Comparison of ENCODE assay signal across 12 cellular contexts in genomic region chr14:68141531-68142088, GRCh38.
A peak's percentile ranks its signal among the peaks of the same experiment; 100 is the strongest.
DNase-seq lines count a peak whose midpoint lies in the region; ATAC-seq and TF ChIP-seq lines count a peak whose summit lies in the region.
"Had no signal": no experiment of that assay in that cellular context is flagged by ENCODE, and none has a peak within 500 bp of the region (broad histone marks: within the 10 kb centered on the region; RNA-seq: fewer than 3 reads in every experiment).

No MANE protein-coding gene starts in this region.

- no peaks in the 10 kb centered on the region for H3K9me3 Mint-ChIP-seq in osteocyte (ENCODE audit: unreplicated experiment)
- H3K9me3 Mint-ChIP-seq in H9: no peaks in the 10 kb centered on the region

- H2BK120ac ChIP-seq in H9 (ENCODE audit: low read depth, low read length, poor library complexity, severe bottlenecking): no peak overlapping the region

- WGBS in H9 (ENCODE audit: extremely low coverage, insufficient read length, low lambda C conversion rate): no CpG with 5 or more reads among the region's 5 CpGs

- peak; percentile 70 for DNase-seq in Daoy (ENCODE audit: low read depth)
- DNase-seq in Panc1 (ENCODE audit: low read depth, low spot score): no peak
- DNase-seq in epithelial cell of prostate (ENCODE audit: low read depth, low spot score): no peak
- DNase-seq in osteocyte (ENCODE audit: extremely low spot score, unreplicated experiment): no peak
- DNase-seq in activated CD4-positive, alpha-beta T cell treated with anti-CD3 and anti-CD28 coated beads, Interleukin-2, amount 50 U/mL, for 4 hours: no peak
- no peak for DNase-seq in stimulated activated CD4-positive, alpha-beta T cell treated with anti-CD3 and anti-CD28 coated beads, Interleukin-15, amount 100 ng/mL, for 24 hours
- no peak for DNase-seq in H9
- DNase-seq: activated CD4-positive, alpha-beta memory T cell treated with anti-CD3 and anti-CD28 coated beads for 36 hours; amygdala; NCI-H1694 treated with DMSO at 0.1 percent for 48 hours had no signal

- no peak overlapping the region for H2BK5ac ChIP-seq in H9 (ENCODE audit: insufficient read length, low read length)

- POLR2A ChIA-PET in Panc1 (lab: Charles Lee): no interaction called here

- TF ChIP-seq CTCF in Panc1 (IDR thresholded peaks at IDR 0.05) (no peak), osteocyte (IDR thresholded peaks at IDR 0.05) (no peak), H9 (conservative IDR thresholded peaks at IDR 0.05) (no peak)

- no peak overlapping the region for H4K91ac ChIP-seq in H9 (ENCODE audit: insufficient read length, low read depth, low read length)

- H3K36me3 Mint-ChIP-seq in osteocyte (ENCODE audit: unreplicated experiment) (no peaks in the 10 kb centered on the region), H9 (ENCODE audit: insufficient read depth in 1 of 3, low read depth in 3 of 3) (no peaks in the 10 kb centered on the region; a peak in 1 of 7 replicates)
- H3K36me3 Mint-ChIP-seq: activated CD4-positive, alpha-beta memory T cell treated with anti-CD3 and anti-CD28 coated beads for 36 hours; CD14-positive monocyte had no signal

- H3K18ac ChIP-seq in H9 (ENCODE audit: insufficient read length, low read depth, low read length): no peak overlapping the region

- H2AFZ ChIP-seq in H9 (ENCODE audit: low read length): no peak overlapping the region

- H3K4ac ChIP-seq in H9 (ENCODE audit: low read depth, low read length): no peak overlapping the region

- no peaks in the 10 kb centered on the region for H3K79me1 ChIP-seq in H9 (ENCODE audit: insufficient read depth, low read depth, low read length, poor library complexity, severe bottlenecking)

- no peaks in the 10 kb centered on the region for H3K27me3 ChIP-seq in Panc1 (ENCODE audit: control insufficient read depth, insufficient read depth, low read length)
- no peaks in the 10 kb centered on the region for H3K27me3 ChIP-seq in H9 (ENCODE audit: insufficient read depth, low read length)

- H3T11ph ChIP-seq in H9 (ENCODE audit: low read length): no peak overlapping the region

- intact Hi-C loops in Panc1 (cut with micrococcal nuclease; ENCODE audit: unreplicated experiment): loop anchor here (10.0 kb wide), 1 partner anchor 93 kb away; no protein-coding TSS in a partner anchor

- H3K4me1 Mint-ChIP-seq in osteocyte (ENCODE audit: unreplicated experiment) (peaks cover 91% of the 10 kb centered on the region), H9 (peaks cover 31 to 42% of the 10 kb centered on the region in 2 experiments)

- H3K4me1 ChIP-seq in Panc1 (ENCODE audit: control insufficient read depth, insufficient read depth, low read length) (peaks cover 24% of the 10 kb centered on the region), H9 (ENCODE audit: insufficient read depth, low read length) (no peaks in the 10 kb centered on the region; the same call in 1 of the 2 replicates)

- no peak overlapping the region for H4K8ac ChIP-seq in H9 (replicated peaks; ENCODE audit: insufficient read length, low read depth, low read length)

- no peak overlapping the region for H2BK12ac ChIP-seq in H9 (ENCODE audit: insufficient read length, low read depth, low read length)

- no peak for ATAC-seq in Panc1
- no peak for ATAC-seq in HG03439 (IDR thresholded peaks at IDR 0.05; ENCODE audit: unreplicated experiment)

- H3K9me3 ChIP-seq in Panc1 (ENCODE audit: control insufficient read depth, insufficient read depth, low read depth, low read length): no peaks in the 10 kb centered on the region
- H3K9me3 ChIP-seq in H9 (ENCODE audit: control insufficient read depth, low read depth, low read length): no peaks in the 10 kb centered on the region

- CTCF ChIA-PET in Panc1 (lab: Charles Lee): no interaction called here

- no peak overlapping the region for H2BK20ac ChIP-seq in H9 (ENCODE audit: low read depth, low read length, poor library complexity, severe bottlenecking)

- no peak overlapping the region for H4K5ac ChIP-seq in H9 (ENCODE audit: insufficient read length, low read depth, low read length)

- H3K23ac ChIP-seq in H9 (ENCODE audit: insufficient read length, low read depth, low read length): no peak overlapping the region

- BruUV-seq in Panc1 (replicated peaks; lab: Mats Ljungman, UMichigan): no TSS peak

- no peaks in the 10 kb centered on the region for H4K20me1 ChIP-seq in H9 (ENCODE audit: control insufficient read depth, insufficient read depth, insufficient read length)

- H3K14ac ChIP-seq in H9 (ENCODE audit: insufficient read depth, low read length): no peak overlapping the region

- no peaks in the 10 kb centered on the region for H3K36me3 ChIP-seq in Panc1 (ENCODE audit: control insufficient read depth, insufficient read depth, low read length)

- peak overlapping the region; percentile 98 for H3K27ac Mint-ChIP-seq in osteocyte (ENCODE audit: unreplicated experiment)
- H3K27ac Mint-ChIP-seq in H9: no peak overlapping the region; a peak in 2 of 7 replicates
- H3K27ac Mint-ChIP-seq: activated CD4-positive, alpha-beta memory T cell treated with anti-CD3 and anti-CD28 coated beads for 36 hours; CD14-positive monocyte had no signal

- H3K27me3 Mint-ChIP-seq in osteocyte (ENCODE audit: unreplicated experiment) (no peaks in the 10 kb centered on the region), H9 (ENCODE audit: low read depth) (no peaks in the 10 kb centered on the region)
- H3K27me3 Mint-ChIP-seq: activated CD4-positive, alpha-beta memory T cell treated with anti-CD3 and anti-CD28 coated beads for 36 hours had no signal

- peak overlapping the region; percentile 90; the same call in 1 of the 2 replicates for H3K27ac ChIP-seq in Panc1 (ENCODE audit: low read length)
- peak overlapping the region; percentile 91 for H3K27ac ChIP-seq in epithelial cell of prostate
- no peak overlapping the region for H3K27ac ChIP-seq in H9 (ENCODE audit: insufficient read length, low read depth, low read length)

- no peaks in the 10 kb centered on the region for H3K79me2 ChIP-seq in H9 (ENCODE audit: insufficient read depth, low read length)

- no peak overlapping the region for H2BK15ac ChIP-seq in H9 (ENCODE audit: low read depth, low read length)

- H3K4me3 ChIP-seq in Panc1 (ENCODE audit: low read depth in 2 of 2, low read length in 2 of 2): no peak overlapping the region

- no peaks in the 10 kb centered on the region for H3K23me2 ChIP-seq in H9 (ENCODE audit: insufficient read length, low read depth, low read length, poor library complexity, severe bottlenecking)

- H3K4me2 ChIP-seq in H9 (ENCODE audit: insufficient read depth, insufficient read length, low read length): no peak overlapping the region

- H3K9ac ChIP-seq in H9 (ENCODE audit: extremely low read depth, insufficient read length, low read length): no peak overlapping the region

- H3K4me3 Mint-ChIP-seq in osteocyte (ENCODE audit: unreplicated experiment) (no peak overlapping the region), H9 (no peak overlapping the region)
- H3K4me3 Mint-ChIP-seq: activated CD4-positive, alpha-beta memory T cell treated with anti-CD3 and anti-CD28 coated beads for 36 hours; CD14-positive monocyte had no signal

- H2AK5ac ChIP-seq in H9 (ENCODE audit: insufficient read length, low read length): no peak overlapping the region

- no peak overlapping the region for H3K56ac ChIP-seq in H9 (ENCODE audit: insufficient read length, low read depth, low read length)

- in situ Hi-C loops in Panc1 (cut with HindIII; ENCODE audit: low pct_unique_long_range_greater_than_20kb, low sequenced_read_pairs): no loop called here
